Comparison of ENCODE assay signal across 10 cellular contexts in genomic region chr14:68899033-68899603, GRCh38.
A peak's percentile ranks its signal among the peaks of the same experiment; 100 is the strongest.
DNase-seq lines count a peak whose midpoint lies in the region; ATAC-seq and TF ChIP-seq lines count a peak whose summit lies in the region.
"Had no signal": no experiment of that assay in that cellular context is flagged by ENCODE, and none has a peak within 500 bp of the region (broad histone marks: within the 10 kb centered on the region; RNA-seq: fewer than 3 reads in every experiment).

No MANE protein-coding gene starts in this region.

- in situ Hi-C loops in GM23248 (cut with MboI) = no loop called here

- peaks cover 66% of the 10 kb centered on the region for H3F3A ChIP-seq in GM23248 (ENCODE audit: insufficient read depth)
- H3F3A ChIP-seq in GM23338 (replicated peaks; ENCODE audit: low read depth) = no peaks in the 10 kb centered on the region

- H3K27me3 ChIP-seq in GM23248 (replicated peaks; ENCODE audit: insufficient read depth) (no peaks in the 10 kb centered on the region), GM23338 (ENCODE audit: insufficient read depth) (no peaks in the 10 kb centered on the region)

- POLR2A ChIA-PET in activated CD8-positive, alpha-beta T cell treated with anti-CD3 and anti-CD28 coated beads for 36 hours (lab: Charles Lee) = interaction anchor here (1.0 to 1.5 kb wide), 3 partner anchors 13 to 166 kb away, joined by 3 to 4 read pairs (median 3); no protein-coding TSS in a partner anchor

- H3K4me2 ChIP-seq in GM23248 (ENCODE audit: unreplicated experiment) (no peak overlapping the region), GM23338 (no peak overlapping the region)

- H3K27ac ChIP-seq in GM23248 (peak overlapping the region; percentile 45), epithelial cell of prostate (peak overlapping the region; percentile 66), GM23338 (ENCODE audit: low read depth) (no peak overlapping the region)

- peak overlapping the region; percentile 72 for H3K27ac Mint-ChIP-seq in activated CD8-positive, alpha-beta T cell treated with anti-CD3 and anti-CD28 coated beads for 36 hours
- no peak overlapping the region for H3K27ac Mint-ChIP-seq in stimulated activated memory B cell treated with anti-CD40 and anti-IgM and Interleukin-4, amounts not matched to agents 10 μg/mL and 1 μg/mL and 100 μg/mL, for 72 hours
- no peak overlapping the region for H3K27ac Mint-ChIP-seq in GM23338

- H3K4me3 ChIP-seq in GM23248 = no peak overlapping the region
- H3K4me3 ChIP-seq in GM23338 = no peak overlapping the region

- H3K36me3 ChIP-seq in GM23248 (ENCODE audit: low read depth) (peaks cover 78% of the 10 kb centered on the region), GM23338 (ENCODE audit: insufficient read depth) (peaks cover 13% of the 10 kb centered on the region)

- WGBS in GM23248 (ENCODE audit: low coverage in 1 of 2, low lambda C conversion rate in 2 of 2, missing lambda C conversion rate in 2 of 2), 2 experiments = 100% methylated on average over 1 of the region's 1 CpG; no CpG with 5 or more reads in 1 of the 2 experiments

- no peak for DNase-seq in GM23248
- peak; percentile 22 for DNase-seq in activated CD8-positive, alpha-beta T cell treated with anti-CD3 and anti-CD28 coated beads for 36 hours
- no peak for DNase-seq in epithelial cell of prostate (ENCODE audit: low read depth, low spot score)
- DNase-seq in GM23338 (ENCODE audit: low spot score) = no peak
- DNase-seq: RPMI8226; stimulated activated CD4-positive, alpha-beta T cell treated with anti-CD3 and anti-CD28 coated beads, Interleukin-15, amount 100 ng/mL, for 24 hours had no signal

- no peaks in the 10 kb centered on the region for H3K9me3 ChIP-seq in GM23248 (ENCODE audit: low read depth)

- intact Hi-C loops in activated CD8-positive, alpha-beta T cell treated with anti-CD3 and anti-CD28 coated beads for 36 hours (cut with micrococcal nuclease) = no loop called here

- H3K4me1 Mint-ChIP-seq in activated CD8-positive, alpha-beta T cell treated with anti-CD3 and anti-CD28 coated beads for 36 hours (ENCODE audit: low read depth) = peaks cover 47% of the 10 kb centered on the region
- H3K4me1 Mint-ChIP-seq in stimulated activated memory B cell treated with anti-CD40 and anti-IgM and Interleukin-4, amounts not matched to agents 10 μg/mL and 1 μg/mL and 100 μg/mL, for 72 hours = peaks cover 15% of the 10 kb centered on the region
- H3K4me1 Mint-ChIP-seq in GM23338 = peaks cover 2% of the 10 kb centered on the region; the same call in 1 of the 3 replicates
- H3K4me1 Mint-ChIP-seq: neural crest cell had no signal

- no peak for TF ChIP-seq CTCF in activated CD8-positive, alpha-beta T cell treated with anti-CD3 and anti-CD28 coated beads for 36 hours (IDR thresholded peaks at IDR 0.05)
- no peak for TF ChIP-seq CTCF in GM23338 (conservative IDR thresholded peaks at IDR 0.05; ENCODE audit: low read depth in 2 of 2)

- no peaks in the 10 kb centered on the region for H3K9me3 Mint-ChIP-seq in activated CD8-positive, alpha-beta T cell treated with anti-CD3 and anti-CD28 coated beads for 36 hours
- no peaks in the 10 kb centered on the region for H3K9me3 Mint-ChIP-seq in stimulated activated memory B cell treated with anti-CD40 and anti-IgM and Interleukin-4, amounts not matched to agents 10 μg/mL and 1 μg/mL and 100 μg/mL, for 72 hours
- no peaks in the 10 kb centered on the region for H3K9me3 Mint-ChIP-seq in GM23338
- H3K9me3 Mint-ChIP-seq: neural crest cell had no signal

- H3K4me3 Mint-ChIP-seq in activated CD8-positive, alpha-beta T cell treated with anti-CD3 and anti-CD28 coated beads for 36 hours = no peak overlapping the region
- H3K4me3 Mint-ChIP-seq in stimulated activated memory B cell treated with anti-CD40 and anti-IgM and Interleukin-4, amounts not matched to agents 10 μg/mL and 1 μg/mL and 100 μg/mL, for 72 hours = no peak overlapping the region
- no peak overlapping the region for H3K4me3 Mint-ChIP-seq in GM23338
- H3K4me3 Mint-ChIP-seq: neural crest cell had no signal

- H3K9me2 ChIP-seq in GM23248 (ENCODE audit: insufficient read depth) (no peaks in the 10 kb centered on the region), GM23338 (ENCODE audit: insufficient read depth) (no peaks in the 10 kb centered on the region; the same call in 1 of the 2 replicates)

- no peaks in the 10 kb centered on the region for H4K20me1 ChIP-seq in GM23248 (ENCODE audit: insufficient read depth)
- peaks cover 6% of the 10 kb centered on the region for H4K20me1 ChIP-seq in GM23338 (replicated peaks; ENCODE audit: insufficient read depth)

- H3K79me2 ChIP-seq in GM23248 (ENCODE audit: insufficient read depth) = peaks cover 90% of the 10 kb centered on the region
- H3K79me2 ChIP-seq in GM23338 (replicated peaks; ENCODE audit: insufficient read depth) = no peaks in the 10 kb centered on the region

- peak overlapping the region; percentile 37 for H3K9ac ChIP-seq in GM23248

- CTCF ChIA-PET in activated CD8-positive, alpha-beta T cell treated with anti-CD3 and anti-CD28 coated beads for 36 hours (lab: Charles Lee) = no interaction called here

- H3K36me3 Mint-ChIP-seq in activated CD8-positive, alpha-beta T cell treated with anti-CD3 and anti-CD28 coated beads for 36 hours (ENCODE audit: low read depth) = peaks cover 58% of the 10 kb centered on the region
- no peaks in the 10 kb centered on the region for H3K36me3 Mint-ChIP-seq in stimulated activated memory B cell treated with anti-CD40 and anti-IgM and Interleukin-4, amounts not matched to agents 10 μg/mL and 1 μg/mL and 100 μg/mL, for 72 hours
- peaks cover 77% of the 10 kb centered on the region for H3K36me3 Mint-ChIP-seq in GM23338 (ENCODE audit: low read depth)

- peaks cover 3% of the 10 kb centered on the region; the same call in 1 of the 2 replicates for H3K4me1 ChIP-seq in GM23248 (ENCODE audit: insufficient read depth)
- no peaks in the 10 kb centered on the region for H3K4me1 ChIP-seq in GM23338 (ENCODE audit: insufficient read depth)

- no peaks in the 10 kb centered on the region for H3K27me3 Mint-ChIP-seq in activated CD8-positive, alpha-beta T cell treated with anti-CD3 and anti-CD28 coated beads for 36 hours
- peaks cover 59% of the 10 kb centered on the region for H3K27me3 Mint-ChIP-seq in stimulated activated memory B cell treated with anti-CD40 and anti-IgM and Interleukin-4, amounts not matched to agents 10 μg/mL and 1 μg/mL and 100 μg/mL, for 72 hours
- peaks cover 19% of the 10 kb centered on the region for H3K27me3 Mint-ChIP-seq in GM23338 (ENCODE audit: insufficient read depth, low read depth, poor library complexity)

- peak; percentile 43 for ATAC-seq in activated CD8-positive, alpha-beta T cell treated with anti-CD3 and anti-CD28 coated beads for 36 hours
- ATAC-seq in stimulated activated memory B cell treated with anti-CD40 and anti-IgM and Interleukin-4, amounts not matched to agents 10 μg/mL and 1 μg/mL and 100 μg/mL, for 72 hours = peak; percentile 2
- ATAC-seq in HG02642 (IDR thresholded peaks at IDR 0.05; ENCODE audit: poor library complexity, unreplicated experiment) = no peak
- ATAC-seq in GM23338 = no peak
- no peak for ATAC-seq in GM21825 (IDR thresholded peaks at IDR 0.05; ENCODE audit: unreplicated experiment)

- H2AFZ ChIP-seq in GM23248 (no peak overlapping the region), GM23338 (no peak overlapping the region)

TF ChIP-seq in GM23338, 12 proteins besides CTCF, POLR2A, EP300 and RAD21 (continues in another document):
- TF ChIP-seq STAT1 (IDR thresholded peaks at IDR 0.05; ENCODE audit: unreplicated experiment) = no peak

Comparison
In these comparisons a context has a peak if more than half of its experiments do, and no peak if none do; other contexts are left out.
1. ATAC-seq: peak in activated CD8-positive, alpha-beta T cell treated with anti-CD3 and anti-CD28 coated beads for 36 hours (single experiment) and stimulated activated memory B cell treated with anti-CD40 and anti-IgM and Interleukin-4, amounts not matched to agents 10 μg/mL and 1 μg/mL and 100 μg/mL, for 72 hours (single experiment); none in HG02642 (single experiment), GM23338 (single experiment) and GM21825 (single experiment).